1 cellular context compared by ENCODE assay signal in the genomic region with DNA sequence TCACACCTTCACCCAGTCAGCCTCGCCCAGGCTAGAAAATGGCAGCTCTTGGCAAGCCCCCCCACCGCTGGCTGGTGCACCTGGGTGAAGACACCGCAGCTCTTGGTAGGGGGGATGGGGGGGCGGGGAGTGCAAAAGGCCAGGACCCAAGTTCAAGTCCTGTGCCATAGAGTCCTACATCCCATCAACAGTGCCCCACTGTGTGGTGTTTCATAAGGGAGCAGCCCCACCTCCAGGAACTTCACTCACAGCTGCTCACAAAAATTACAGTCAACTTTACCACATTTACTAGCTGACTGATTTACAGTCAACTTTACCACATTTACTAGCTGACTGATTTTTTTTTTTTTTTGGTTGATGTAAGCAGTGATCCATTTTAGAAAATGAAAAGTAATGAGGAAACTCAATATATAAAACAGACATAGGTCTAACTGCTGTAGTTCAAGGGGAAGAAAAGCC.
TF ChIP-seq lines count a peak whose summit lies in the region.

No MANE protein-coding gene starts in this region.

TF ChIP-seq in H1, 55 proteins besides CTCF, POLR2A, EP300 and RAD21:
- TF ChIP-seq CEBPB (IDR thresholded peaks at IDR 0.05; ENCODE audit: low read depth, low read length) (no peak), KDM4A (IDR thresholded peaks at IDR 0.05; ENCODE audit: low read depth, low read length, severe bottlenecking) (no peak), ZNF274 (IDR thresholded peaks at IDR 0.05; ENCODE audit: borderline replicate concordance, extremely low read depth, low read length) (no peak), BACH1 (IDR thresholded peaks at IDR 0.05; ENCODE audit: low read length) (no peak), BRCA1 (IDR thresholded peaks at IDR 0.05; ENCODE audit: low read depth, low read length) (no peak), CHD2 (IDR thresholded peaks at IDR 0.05; ENCODE audit: low read length) (no peak), POU5F1 (IDR thresholded peaks at IDR 0.05; ENCODE audit: low read depth, low read length) (no peak), JUND (IDR thresholded peaks at IDR 0.05; ENCODE audit: low read length) (no peak), EZH2 (IDR thresholded peaks at IDR 0.05; ENCODE audit: low read depth, low read length, severe bottlenecking) (no peak), PHF8 (conservative IDR thresholded peaks at IDR 0.05; ENCODE audit: low read depth, low read length) (no peak), SP1 (IDR thresholded peaks at IDR 0.05; ENCODE audit: low read depth, low read length) (no peak), MAFK (IDR thresholded peaks at IDR 0.05; ENCODE audit: low read depth, low read length) (no peak), SP2 (IDR thresholded peaks at IDR 0.05; ENCODE audit: low read length) (no peak)
- TF ChIP-seq, protein P1, sequence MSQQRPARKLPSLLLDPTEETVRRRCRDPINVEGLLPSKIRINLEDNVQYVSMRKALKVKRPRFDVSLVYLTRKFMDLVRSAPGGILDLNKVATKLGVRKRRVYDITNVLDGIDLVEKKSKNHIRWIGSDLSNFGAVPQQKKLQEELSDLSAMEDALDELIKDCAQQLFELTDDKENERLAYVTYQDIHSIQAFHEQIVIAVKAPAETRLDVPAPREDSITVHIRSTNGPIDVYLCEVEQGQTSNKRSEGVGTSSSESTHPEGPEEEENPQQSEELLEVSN (IDR thresholded peaks at IDR 0.05) = no peak
- TF ChIP-seq, protein P2, sequence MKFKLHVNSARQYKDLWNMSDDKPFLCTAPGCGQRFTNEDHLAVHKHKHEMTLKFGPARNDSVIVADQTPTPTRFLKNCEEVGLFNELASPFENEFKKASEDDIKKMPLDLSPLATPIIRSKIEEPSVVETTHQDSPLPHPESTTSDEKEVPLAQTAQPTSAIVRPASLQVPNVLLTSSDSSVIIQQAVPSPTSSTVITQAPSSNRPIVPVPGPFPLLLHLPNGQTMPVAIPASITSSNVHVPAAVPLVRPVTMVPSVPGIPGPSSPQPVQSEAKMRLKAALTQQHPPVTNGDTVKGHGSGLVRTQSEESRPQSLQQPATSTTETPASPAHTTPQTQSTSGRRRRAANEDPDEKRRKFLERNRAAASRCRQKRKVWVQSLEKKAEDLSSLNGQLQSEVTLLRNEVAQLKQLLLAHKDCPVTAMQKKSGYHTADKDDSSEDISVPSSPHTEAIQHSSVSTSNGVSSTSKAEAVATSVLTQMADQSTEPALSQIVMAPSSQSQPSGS (IDR thresholded peaks at IDR 0.05; ENCODE audit: low read length) = no peak
- TF ChIP-seq, protein P3, sequence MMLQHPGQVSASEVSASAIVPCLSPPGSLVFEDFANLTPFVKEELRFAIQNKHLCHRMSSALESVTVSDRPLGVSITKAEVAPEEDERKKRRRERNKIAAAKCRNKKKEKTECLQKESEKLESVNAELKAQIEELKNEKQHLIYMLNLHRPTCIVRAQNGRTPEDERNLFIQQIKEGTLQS (IDR thresholded peaks at IDR 0.05; ENCODE audit: insufficient read depth, low read depth, low read length) = no peak
